ENCODE assay signal across 1 cellular context in genomic region chr5:102903074-102903871, GRCh38.
TF ChIP-seq lines count a peak whose summit lies in the region.

No MANE protein-coding gene starts in this region.

TF ChIP-seq in HCT116, 20 proteins besides CTCF, POLR2A, EP300 and RAD21 (continued from another document):
- TF ChIP-seq SIN3A (IDR thresholded peaks at IDR 0.05; ENCODE audit: low read depth), result no peak
- no peak for TF ChIP-seq EZH2 (IDR thresholded peaks at IDR 0.05)
- TF ChIP-seq ELF1 (IDR thresholded peaks at IDR 0.05; ENCODE audit: borderline replicate concordance, low read depth), result no peak
- no peak for TF ChIP-seq ZNF274 (IDR thresholded peaks at IDR 0.05; ENCODE audit: low read depth, low read length)
- TF ChIP-seq JUND (IDR thresholded peaks at IDR 0.05), result no peak
- TF ChIP-seq REST (IDR thresholded peaks at IDR 0.05; ENCODE audit: low read depth), result no peak
- no peak for TF ChIP-seq SP1 (IDR thresholded peaks at IDR 0.05; ENCODE audit: low read depth)
- TF ChIP-seq, protein P1, sequence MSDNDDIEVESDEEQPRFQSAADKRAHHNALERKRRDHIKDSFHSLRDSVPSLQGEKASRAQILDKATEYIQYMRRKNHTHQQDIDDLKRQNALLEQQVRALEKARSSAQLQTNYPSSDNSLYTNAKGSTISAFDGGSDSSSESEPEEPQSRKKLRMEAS (IDR thresholded peaks at IDR 0.05), result no peak
- no peak for TF ChIP-seq SRF (IDR thresholded peaks at IDR 0.05; ENCODE audit: low read depth)
